1 cellular context compared by ENCODE assay signal in genomic region chr1:245599413-245600174, GRCh38.
A peak's percentile ranks its signal among the peaks of the same experiment; 100 is the strongest.
TF ChIP-seq lines count a peak whose summit lies in the region.

No MANE protein-coding gene starts in this region.

TF ChIP-seq in SK-N-SH, 30 proteins besides CTCF, POLR2A, EP300 and RAD21:
- no peak for TF ChIP-seq TAF1 (IDR thresholded peaks at IDR 0.05; ENCODE audit: borderline replicate concordance, low read depth, low read length)
- TF ChIP-seq MAX (IDR thresholded peaks at IDR 0.05; ENCODE audit: low read depth): peak; percentile 33; the same call in 1 of the 2 replicates
- peak; percentile 68; the same call in 1 of the 2 replicates for TF ChIP-seq FOSL2 (IDR thresholded peaks at IDR 0.05; ENCODE audit: borderline replicate concordance, low read depth)
- peak; percentile 37; the same call in 1 of the 2 replicates for TF ChIP-seq PBX3 (IDR thresholded peaks at IDR 0.05)
- TF ChIP-seq JUND (IDR thresholded peaks at IDR 0.05): peak; percentile 61
- TF ChIP-seq FOXM1 (IDR thresholded peaks at IDR 0.05; ENCODE audit: low read depth): no peak
- TF ChIP-seq TCF12 (IDR thresholded peaks at IDR 0.05): peak; percentile 16; the same call in 1 of the 2 replicates
